2 cellular contexts compared by ENCODE assay signal in the genomic region with DNA sequence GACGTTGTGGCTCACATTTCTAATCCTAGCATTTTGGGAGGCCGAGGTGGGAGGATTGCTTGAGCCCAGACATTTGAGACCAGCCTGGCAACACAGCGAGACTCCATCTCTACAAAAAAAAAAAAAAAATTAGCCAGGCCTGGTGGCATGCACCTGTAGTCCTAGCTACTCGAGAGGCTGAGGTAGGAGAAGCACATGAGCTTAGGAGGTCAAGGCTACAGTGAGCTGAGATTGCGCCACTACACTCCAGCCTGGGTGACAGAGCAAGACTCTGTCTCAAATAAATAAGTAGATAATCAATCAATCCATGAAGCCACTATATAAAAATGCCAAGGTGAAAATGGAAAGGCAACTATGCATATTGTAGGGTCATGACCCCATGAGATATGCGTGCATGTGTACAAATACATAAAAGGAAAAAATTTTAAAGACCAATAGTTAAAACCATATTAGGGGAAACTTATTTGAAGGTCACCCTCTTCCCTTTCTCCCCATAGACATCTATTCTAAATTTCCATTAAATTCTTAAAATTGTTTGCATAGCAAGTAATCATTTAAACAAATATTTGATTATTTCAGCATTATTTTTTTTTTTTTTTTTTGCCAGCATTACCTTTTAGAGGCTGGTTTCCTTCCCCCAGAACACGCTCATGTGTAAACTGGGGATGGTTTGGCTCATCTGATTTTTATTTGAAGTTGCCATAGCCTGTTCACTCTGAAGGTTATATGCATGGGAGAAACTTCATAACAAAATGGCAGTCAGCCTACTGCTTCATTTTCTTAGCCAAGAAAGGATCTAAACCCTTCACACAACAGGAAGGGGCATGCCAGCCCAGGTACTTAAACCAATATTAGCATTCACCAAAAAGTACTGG.
TF ChIP-seq lines count a peak whose summit lies in the region.

No MANE protein-coding gene starts in this region.

TF ChIP-seq in IMR-90, 13 proteins besides CTCF, POLR2A, EP300 and RAD21:
- TF ChIP-seq, protein P1, sequence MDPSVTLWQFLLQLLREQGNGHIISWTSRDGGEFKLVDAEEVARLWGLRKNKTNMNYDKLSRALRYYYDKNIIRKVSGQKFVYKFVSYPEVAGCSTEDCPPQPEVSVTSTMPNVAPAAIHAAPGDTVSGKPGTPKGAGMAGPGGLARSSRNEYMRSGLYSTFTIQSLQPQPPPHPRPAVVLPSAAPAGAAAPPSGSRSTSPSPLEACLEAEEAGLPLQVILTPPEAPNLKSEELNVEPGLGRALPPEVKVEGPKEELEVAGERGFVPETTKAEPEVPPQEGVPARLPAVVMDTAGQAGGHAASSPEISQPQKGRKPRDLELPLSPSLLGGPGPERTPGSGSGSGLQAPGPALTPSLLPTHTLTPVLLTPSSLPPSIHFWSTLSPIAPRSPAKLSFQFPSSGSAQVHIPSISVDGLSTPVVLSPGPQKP (IDR thresholded peaks at IDR 0.05; ENCODE audit: borderline replicate concordance, low read depth, low read length) = no peak
- no peak for TF ChIP-seq CEBPB (IDR thresholded peaks at IDR 0.05; ENCODE audit: low read depth, low read length)
- no peak for TF ChIP-seq MXI1 (IDR thresholded peaks at IDR 0.05; ENCODE audit: borderline replicate concordance, low read depth, low read length)
- TF ChIP-seq, protein P2, sequence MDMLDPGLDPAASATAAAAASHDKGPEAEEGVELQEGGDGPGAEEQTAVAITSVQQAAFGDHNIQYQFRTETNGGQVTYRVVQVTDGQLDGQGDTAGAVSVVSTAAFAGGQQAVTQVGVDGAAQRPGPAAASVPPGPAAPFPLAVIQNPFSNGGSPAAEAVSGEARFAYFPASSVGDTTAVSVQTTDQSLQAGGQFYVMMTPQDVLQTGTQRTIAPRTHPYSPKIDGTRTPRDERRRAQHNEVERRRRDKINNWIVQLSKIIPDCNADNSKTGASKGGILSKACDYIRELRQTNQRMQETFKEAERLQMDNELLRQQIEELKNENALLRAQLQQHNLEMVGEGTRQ (IDR thresholded peaks at IDR 0.05; ENCODE audit: low read depth, low read length) = no peak
- TF ChIP-seq RCOR1 (IDR thresholded peaks at IDR 0.05; ENCODE audit: insufficient replicate concordance, low read length) = no peak
- no peak for TF ChIP-seq FOS (IDR thresholded peaks at IDR 0.05; ENCODE audit: low read depth, low read length)
- TF ChIP-seq CHD1 (IDR thresholded peaks at IDR 0.05; ENCODE audit: low read depth, low read length) = no peak
- TF ChIP-seq BHLHE40 (IDR thresholded peaks at IDR 0.05; ENCODE audit: low read depth, low read length) = no peak

TF ChIP-seq in HepG2, 621 proteins besides CTCF, POLR2A, EP300 and RAD21 (continues in another document):
- TF ChIP-seq, protein P3, sequence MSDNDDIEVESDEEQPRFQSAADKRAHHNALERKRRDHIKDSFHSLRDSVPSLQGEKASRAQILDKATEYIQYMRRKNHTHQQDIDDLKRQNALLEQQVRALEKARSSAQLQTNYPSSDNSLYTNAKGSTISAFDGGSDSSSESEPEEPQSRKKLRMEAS (IDR thresholded peaks at IDR 0.05) = peak; percentile 22; the same call in 1 of the 2 replicates
- TF ChIP-seq, protein P4, sequence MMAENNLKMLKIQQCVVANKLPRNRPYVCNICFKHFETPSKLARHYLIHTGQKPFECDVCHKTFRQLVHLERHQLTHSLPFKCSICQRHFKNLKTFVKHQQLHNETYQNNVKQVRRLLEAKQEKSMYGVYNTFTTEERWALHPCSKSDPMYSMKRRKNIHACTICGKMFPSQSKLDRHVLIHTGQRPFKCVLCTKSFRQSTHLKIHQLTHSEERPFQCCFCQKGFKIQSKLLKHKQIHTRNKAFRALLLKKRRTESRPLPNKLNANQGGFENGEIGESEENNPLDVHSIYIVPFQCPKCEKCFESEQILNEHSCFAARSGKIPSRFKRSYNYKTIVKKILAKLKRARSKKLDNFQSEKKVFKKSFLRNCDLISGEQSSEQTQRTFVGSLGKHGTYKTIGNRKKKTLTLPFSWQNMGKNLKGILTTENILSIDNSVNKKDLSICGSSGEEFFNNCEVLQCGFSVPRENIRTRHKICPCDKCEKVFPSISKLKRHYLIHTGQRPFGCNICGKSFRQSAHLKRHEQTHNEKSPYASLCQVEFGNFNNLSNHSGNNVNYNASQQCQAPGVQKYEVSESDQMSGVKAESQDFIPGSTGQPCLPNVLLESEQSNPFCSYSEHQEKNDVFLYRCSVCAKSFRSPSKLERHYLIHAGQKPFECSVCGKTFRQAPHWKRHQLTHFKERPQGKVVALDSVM (CRISPR knock-in tag; IDR thresholded peaks at IDR 0.05) = peak; percentile 63
- peak; percentile 54; the same call in 1 of the 2 replicates for TF ChIP-seq BCL6 (CRISPR knock-in tag; IDR thresholded peaks at IDR 0.05)
- TF ChIP-seq ZNF724P (CRISPR knock-in tag; IDR thresholded peaks at IDR 0.05; ENCODE audit: borderline replicate concordance) = no peak
- TF ChIP-seq, protein P5, sequence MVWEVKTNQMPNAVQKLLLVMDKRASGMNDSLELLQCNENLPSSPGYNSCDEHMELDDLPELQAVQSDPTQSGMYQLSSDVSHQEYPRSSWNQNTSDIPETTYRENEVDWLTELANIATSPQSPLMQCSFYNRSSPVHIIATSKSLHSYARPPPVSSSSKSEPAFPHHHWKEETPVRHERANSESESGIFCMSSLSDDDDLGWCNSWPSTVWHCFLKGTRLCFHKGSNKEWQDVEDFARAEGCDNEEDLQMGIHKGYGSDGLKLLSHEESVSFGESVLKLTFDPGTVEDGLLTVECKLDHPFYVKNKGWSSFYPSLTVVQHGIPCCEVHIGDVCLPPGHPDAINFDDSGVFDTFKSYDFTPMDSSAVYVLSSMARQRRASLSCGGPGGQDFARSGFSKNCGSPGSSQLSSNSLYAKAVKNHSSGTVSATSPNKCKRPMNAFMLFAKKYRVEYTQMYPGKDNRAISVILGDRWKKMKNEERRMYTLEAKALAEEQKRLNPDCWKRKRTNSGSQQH (CRISPR knock-in tag; IDR thresholded peaks at IDR 0.05; ENCODE audit: low read depth) = no peak
- TF ChIP-seq, protein P6, sequence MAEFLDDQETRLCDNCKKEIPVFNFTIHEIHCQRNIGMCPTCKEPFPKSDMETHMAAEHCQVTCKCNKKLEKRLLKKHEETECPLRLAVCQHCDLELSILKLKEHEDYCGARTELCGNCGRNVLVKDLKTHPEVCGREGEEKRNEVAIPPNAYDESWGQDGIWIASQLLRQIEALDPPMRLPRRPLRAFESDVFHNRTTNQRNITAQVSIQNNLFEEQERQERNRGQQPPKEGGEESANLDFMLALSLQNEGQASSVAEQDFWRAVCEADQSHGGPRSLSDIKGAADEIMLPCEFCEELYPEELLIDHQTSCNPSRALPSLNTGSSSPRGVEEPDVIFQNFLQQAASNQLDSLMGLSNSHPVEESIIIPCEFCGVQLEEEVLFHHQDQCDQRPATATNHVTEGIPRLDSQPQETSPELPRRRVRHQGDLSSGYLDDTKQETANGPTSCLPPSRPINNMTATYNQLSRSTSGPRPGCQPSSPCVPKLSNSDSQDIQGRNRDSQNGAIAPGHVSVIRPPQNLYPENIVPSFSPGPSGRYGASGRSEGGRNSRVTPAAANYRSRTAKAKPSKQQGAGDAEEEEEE (CRISPR knock-in tag; IDR thresholded peaks at IDR 0.05; ENCODE audit: borderline replicate concordance) = no peak
- no peak for TF ChIP-seq HDAC1 (CRISPR knock-in tag; IDR thresholded peaks at IDR 0.05)
- TF ChIP-seq FOXA1 (IDR thresholded peaks at IDR 0.05) = no peak
- TF ChIP-seq FOXA1 (CRISPR knock-in tag; IDR thresholded peaks at IDR 0.05) = no peak
- TF ChIP-seq NR2F6 (IDR thresholded peaks at IDR 0.05) = peak; percentile 79
- TF ChIP-seq NR2F6 (CRISPR knock-in tag; IDR thresholded peaks at IDR 0.05) = peak; percentile 92
- TF ChIP-seq MXI1 (IDR thresholded peaks at IDR 0.05; ENCODE audit: borderline replicate concordance, low read depth, low read length) = no peak
- TF ChIP-seq, protein P7, sequence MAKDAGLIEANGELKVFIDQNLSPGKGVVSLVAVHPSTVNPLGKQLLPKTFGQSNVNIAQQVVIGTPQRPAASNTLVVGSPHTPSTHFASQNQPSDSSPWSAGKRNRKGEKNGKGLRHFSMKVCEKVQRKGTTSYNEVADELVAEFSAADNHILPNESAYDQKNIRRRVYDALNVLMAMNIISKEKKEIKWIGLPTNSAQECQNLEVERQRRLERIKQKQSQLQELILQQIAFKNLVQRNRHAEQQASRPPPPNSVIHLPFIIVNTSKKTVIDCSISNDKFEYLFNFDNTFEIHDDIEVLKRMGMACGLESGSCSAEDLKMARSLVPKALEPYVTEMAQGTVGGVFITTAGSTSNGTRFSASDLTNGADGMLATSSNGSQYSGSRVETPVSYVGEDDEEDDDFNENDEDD (CRISPR knock-in tag; IDR thresholded peaks at IDR 0.05; ENCODE audit: borderline replicate concordance) = no peak
- TF ChIP-seq FOSL1 (CRISPR knock-in tag; IDR thresholded peaks at IDR 0.05; ENCODE audit: borderline replicate concordance) = no peak
- TF ChIP-seq RXRB (CRISPR knock-in tag; IDR thresholded peaks at IDR 0.05; ENCODE audit: borderline replicate concordance) = peak; percentile 21; the same call in 1 of the 2 replicates
- no peak for TF ChIP-seq ZNF781 (CRISPR knock-in tag; IDR thresholded peaks at IDR 0.05; ENCODE audit: borderline replicate concordance, not compliant biosample characterization)
- no peak for TF ChIP-seq MIXL1 (CRISPR knock-in tag; IDR thresholded peaks at IDR 0.05)
- TF ChIP-seq, protein P8, sequence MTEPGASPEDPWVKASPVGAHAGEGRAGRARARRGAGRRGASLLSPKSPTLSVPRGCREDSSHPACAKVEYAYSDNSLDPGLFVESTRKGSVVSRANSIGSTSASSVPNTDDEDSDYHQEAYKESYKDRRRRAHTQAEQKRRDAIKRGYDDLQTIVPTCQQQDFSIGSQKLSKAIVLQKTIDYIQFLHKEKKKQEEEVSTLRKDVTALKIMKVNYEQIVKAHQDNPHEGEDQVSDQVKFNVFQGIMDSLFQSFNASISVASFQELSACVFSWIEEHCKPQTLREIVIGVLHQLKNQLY (CRISPR knock-in tag; IDR thresholded peaks at IDR 0.05) = no peak
- TF ChIP-seq BORCS8-MEF2B (CRISPR knock-in tag; IDR thresholded peaks at IDR 0.05) = no peak
- TF ChIP-seq, protein P9, sequence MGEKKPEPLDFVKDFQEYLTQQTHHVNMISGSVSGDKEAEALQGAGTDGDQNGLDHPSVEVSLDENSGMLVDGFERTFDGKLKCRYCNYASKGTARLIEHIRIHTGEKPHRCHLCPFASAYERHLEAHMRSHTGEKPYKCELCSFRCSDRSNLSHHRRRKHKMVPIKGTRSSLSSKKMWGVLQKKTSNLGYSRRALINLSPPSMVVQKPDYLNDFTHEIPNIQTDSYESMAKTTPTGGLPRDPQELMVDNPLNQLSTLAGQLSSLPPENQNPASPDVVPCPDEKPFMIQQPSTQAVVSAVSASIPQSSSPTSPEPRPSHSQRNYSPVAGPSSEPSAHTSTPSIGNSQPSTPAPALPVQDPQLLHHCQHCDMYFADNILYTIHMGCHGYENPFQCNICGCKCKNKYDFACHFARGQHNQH (CRISPR knock-in tag; IDR thresholded peaks at IDR 0.05) = 0 out of 2 replicates have a peak, but pooled peaks have one; percentile 19
- TF ChIP-seq TEAD2 (CRISPR knock-in tag; IDR thresholded peaks at IDR 0.05) = no peak
- TF ChIP-seq, protein P10, sequence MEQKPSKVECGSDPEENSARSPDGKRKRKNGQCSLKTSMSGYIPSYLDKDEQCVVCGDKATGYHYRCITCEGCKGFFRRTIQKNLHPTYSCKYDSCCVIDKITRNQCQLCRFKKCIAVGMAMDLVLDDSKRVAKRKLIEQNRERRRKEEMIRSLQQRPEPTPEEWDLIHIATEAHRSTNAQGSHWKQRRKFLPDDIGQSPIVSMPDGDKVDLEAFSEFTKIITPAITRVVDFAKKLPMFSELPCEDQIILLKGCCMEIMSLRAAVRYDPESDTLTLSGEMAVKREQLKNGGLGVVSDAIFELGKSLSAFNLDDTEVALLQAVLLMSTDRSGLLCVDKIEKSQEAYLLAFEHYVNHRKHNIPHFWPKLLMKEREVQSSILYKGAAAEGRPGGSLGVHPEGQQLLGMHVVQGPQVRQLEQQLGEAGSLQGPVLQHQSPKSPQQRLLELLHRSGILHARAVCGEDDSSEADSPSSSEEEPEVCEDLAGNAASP (CRISPR knock-in tag; IDR thresholded peaks at IDR 0.05; ENCODE audit: borderline replicate concordance) = peak; percentile 55; the same call in 1 of the 2 replicates
- peak; percentile 79; the same call in 1 of the 2 replicates for TF ChIP-seq CEBPB (IDR thresholded peaks at IDR 0.05; ENCODE audit: borderline replicate concordance, low read depth, low read length)
- TF ChIP-seq, protein P11, sequence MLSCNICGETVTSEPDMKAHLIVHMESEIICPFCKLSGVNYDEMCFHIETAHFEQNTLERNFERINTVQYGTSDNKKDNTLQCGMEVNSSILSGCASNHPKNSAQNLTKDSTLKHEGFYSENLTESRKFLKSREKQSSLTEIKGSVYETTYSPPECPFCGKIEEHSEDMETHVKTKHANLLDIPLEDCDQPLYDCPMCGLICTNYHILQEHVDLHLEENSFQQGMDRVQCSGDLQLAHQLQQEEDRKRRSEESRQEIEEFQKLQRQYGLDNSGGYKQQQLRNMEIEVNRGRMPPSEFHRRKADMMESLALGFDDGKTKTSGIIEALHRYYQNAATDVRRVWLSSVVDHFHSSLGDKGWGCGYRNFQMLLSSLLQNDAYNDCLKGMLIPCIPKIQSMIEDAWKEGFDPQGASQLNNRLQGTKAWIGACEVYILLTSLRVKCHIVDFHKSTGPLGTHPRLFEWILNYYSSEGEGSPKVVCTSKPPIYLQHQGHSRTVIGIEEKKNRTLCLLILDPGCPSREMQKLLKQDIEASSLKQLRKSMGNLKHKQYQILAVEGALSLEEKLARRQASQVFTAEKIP (CRISPR knock-in tag; IDR thresholded peaks at IDR 0.05; ENCODE audit: borderline replicate concordance) = no peak
